Comparison of ENCODE assay signal across 1 cellular context in genomic region chr11:70415642-70416395, GRCh38.
A peak's percentile ranks its signal among the peaks of the same experiment; 100 is the strongest.
TF ChIP-seq lines count a peak whose summit lies in the region.

No MANE protein-coding gene starts in this region.

TF ChIP-seq in K562, 482 proteins besides CTCF, POLR2A, EP300 and RAD21 (continued from another document):
- TF ChIP-seq EZH2 (IDR thresholded peaks at IDR 0.05; ENCODE audit: borderline replicate concordance, low read depth, low read length) (no peak), ATF7 (IDR thresholded peaks at IDR 0.05) (peak; percentile 77), CEBPG (CRISPR knock-in tag; IDR thresholded peaks at IDR 0.05) (peak; percentile 86), CEBPG (tag; conservative IDR thresholded peaks at IDR 0.05 in 1 of 2, IDR thresholded peaks at IDR 0.05 in 1 of 2) (peak; percentile 86 to 94), POLR2B (IDR thresholded peaks at IDR 0.05; ENCODE audit: low read depth, partially characterized antibody) (peak; percentile 17), ATF3 (IDR thresholded peaks at IDR 0.05) (peak; percentile 86), ATF3 (CRISPR knock-in tag; conservative IDR thresholded peaks at IDR 0.05) (no peak), ZNF318 (IDR thresholded peaks at IDR 0.05; ENCODE audit: borderline replicate concordance in 1 of 2, low read depth in 1 of 2) (peak in 1 of 2 experiments; percentile 83; a peak in 2 of 4 replicates), NRF1 (conservative IDR thresholded peaks at IDR 0.05 in 1 of 2, IDR thresholded peaks at IDR 0.05 in 1 of 2) (0 out of 4 replicates have a peak, but pooled peaks of 1 of the 2 experiments have one; percentile 10), CEBPB (tag; IDR thresholded peaks at IDR 0.05) (peak; percentile 28), ZNF239 (CRISPR knock-in tag; IDR thresholded peaks at IDR 0.05) (no peak), ATF4 (CRISPR knock-in tag; IDR thresholded peaks at IDR 0.05) (peak; percentile 55; the same call in 1 of the 2 replicates), ZNF584 (CRISPR knock-in tag; IDR thresholded peaks at IDR 0.05; ENCODE audit: low read depth) (peak; percentile 30; the same call in 1 of the 2 replicates), CXXC5 (CRISPR knock-in tag; IDR thresholded peaks at IDR 0.05) (peak; percentile 28; the same call in 1 of the 2 replicates), CBX5 (IDR thresholded peaks at IDR 0.05; ENCODE audit: borderline replicate concordance, low read depth) (no peak), BRD9 (IDR thresholded peaks at IDR 0.05; ENCODE audit: low read depth, partially characterized antibody) (no peak), CTBP1 (IDR thresholded peaks at IDR 0.05; ENCODE audit: borderline replicate concordance) (peak; percentile 11; the same call in 1 of the 2 replicates), PHF20 (IDR thresholded peaks at IDR 0.05; ENCODE audit: partially characterized antibody) (no peak), SMAD4 (CRISPR knock-in tag; conservative IDR thresholded peaks at IDR 0.05) (0 out of 2 replicates have a peak, but pooled peaks have one; percentile 28)
